In genomic region chr15:78709263-78709882, GRCh38 we compare ENCODE assay signal across 8 cellular contexts.
DNase-seq lines count a peak whose midpoint lies in the region; ATAC-seq and TF ChIP-seq lines count a peak whose summit lies in the region.

No MANE protein-coding gene starts in this region.

- H3K4me1 ChIP-seq in adrenal gland (replicated peaks in 1 of 2) (peaks cover 0 to 8% of the 10 kb centered on the region in 2 donors), right atrium auricular region (peaks cover 0 to 8% of the 10 kb centered on the region in 2 donors), gastrocnemius medialis (no peaks in the 10 kb centered on the region)

- DNase-seq in ACHN, result peak; percentile 49
- peak; percentile 39 for DNase-seq in M059J (ENCODE audit: low read depth)
- peak; percentile 11 to 57 (median 33) for DNase-seq in T-helper 1 cell
- peak; percentile 64 to 90 (median 74) for DNase-seq in adrenal gland
- peak; percentile 68 for DNase-seq in right atrium auricular region (ENCODE audit: low spot score)
- peak; percentile 34 to 47 for DNase-seq in gastrocnemius medialis

- H3K27me3 ChIP-seq in adrenal gland (no peaks in the 10 kb centered on the region), right atrium auricular region (no peaks in the 10 kb centered on the region), gastrocnemius medialis (no peaks in the 10 kb centered on the region)

- H3K36me3 ChIP-seq in adrenal gland (replicated peaks in 1 of 2), result no peaks in the 10 kb centered on the region
- no peaks in the 10 kb centered on the region for H3K36me3 ChIP-seq in right atrium auricular region
- no peaks in the 10 kb centered on the region for H3K36me3 ChIP-seq in gastrocnemius medialis

- H3K9me3 ChIP-seq in adrenal gland (replicated peaks in 1 of 3), result no peaks in the 10 kb centered on the region
- H3K9me3 ChIP-seq in right atrium auricular region, result peaks cover 0 to 5% of the 10 kb centered on the region in 2 donors
- no peaks in the 10 kb centered on the region for H3K9me3 ChIP-seq in gastrocnemius medialis

- H3K4me3 ChIP-seq in adrenal gland (peak overlapping the region in 1 of 4 donors; percentile 30), right atrium auricular region (no peak overlapping the region), gastrocnemius medialis (no peak overlapping the region)

- WGBS in adrenal gland, 4 donors, result 4 to 8% (median 7%) methylated on average over 20 to 21 of the region's 21 CpGs

- in situ Hi-C loops in ACHN (cut with HindIII; ENCODE audit: low pct_ligation_motif_present, low pct_unique_long_range_greater_than_20kb, low sequenced_read_pairs) (no loop called here), gastrocnemius medialis (cut with MboI; ENCODE audit: low sequenced_read_pairs in 4 of 4) (loop anchor here in 2 of 4 donors (5.0 kb wide), 1 partner anchor 92 kb away; no protein-coding TSS in a partner anchor)

- intact Hi-C loops in adrenal gland (cut with DNase I) (loop anchor here (5.0 kb wide), 2 partner anchors 72 to 92 kb away; no protein-coding TSS in a partner anchor), gastrocnemius medialis (cut with DNase I; ENCODE audit: low total_unique reads) (loop anchor here (1.0 kb wide), 2 partner anchors 71 to 91 kb away; no protein-coding TSS in a partner anchor)

- TF ChIP-seq CTCF in adrenal gland (IDR thresholded peaks at IDR 0.05) (peak; percentile 88 to 97 (median 90)), right atrium auricular region (IDR thresholded peaks at IDR 0.05) (peak; percentile 69 to 96), gastrocnemius medialis (IDR thresholded peaks at IDR 0.05 in 4 of 5, conservative IDR thresholded peaks at IDR 0.05 in 1 of 5) (peak; percentile 75 to 95 (median 85))

- H3K27ac ChIP-seq in adrenal gland (no peak overlapping the region), right atrium auricular region (no peak overlapping the region), gastrocnemius medialis (no peak overlapping the region)

- TF ChIP-seq POLR2A in adrenal gland (IDR thresholded peaks at IDR 0.05), result no peak
- no peak for TF ChIP-seq POLR2A in gastrocnemius medialis (IDR thresholded peaks at IDR 0.05)

- ATAC-seq in GM18511 (IDR thresholded peaks at IDR 0.05; ENCODE audit: unreplicated experiment) (peak; percentile 68), gastrocnemius medialis (peak; percentile 70 to 89), GM18519 (IDR thresholded peaks at IDR 0.05; ENCODE audit: low FRiP score, unreplicated experiment) (no peak)
